27 cellular contexts compared by ENCODE assay signal in the genomic region with DNA sequence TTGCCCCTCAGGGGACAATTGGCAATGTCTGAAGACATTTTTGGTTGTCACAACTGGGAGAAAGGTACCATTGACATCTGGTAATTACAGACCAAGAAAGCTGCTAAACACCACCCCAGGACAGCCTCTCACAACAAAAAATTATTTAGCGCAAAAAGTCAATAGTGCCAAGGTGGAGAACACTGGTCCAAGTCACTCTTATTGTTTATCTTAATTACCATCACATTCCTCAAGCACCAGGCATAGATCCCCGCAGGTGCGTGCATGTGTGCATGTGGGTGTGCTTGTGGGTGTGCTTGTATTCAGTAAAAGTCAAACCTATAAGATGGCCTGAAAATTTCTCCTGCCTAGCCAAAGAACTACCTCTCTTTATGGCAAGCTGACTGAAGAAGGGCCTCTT.
"Had no signal": no experiment of that assay in that cellular context is flagged by ENCODE, and none has a peak within 500 bp of the region (broad histone marks: within the 10 kb centered on the region; RNA-seq: fewer than 3 reads in every experiment).

No MANE protein-coding gene starts in this region.

- H3K27ac Mint-ChIP-seq: memory B cell; naive B cell; natural killer cell treated with Interleukin-12 subunit alpha and Interleukin-12 subunit beta and Interleukin-15 and Interleukin-18, amount 100 ng/mL, for 72 hours; progenitor cell of endocrine pancreas; stimulated activated naive B cell treated with anti-CD40 and anti-IgM and Interleukin-4, amounts not matched to agents 10 μg/mL and 1 μg/mL and 100 μg/mL, for 72 hours; stimulated activated naive CD8-positive, alpha-beta T cell treated with anti-CD3 and anti-CD28 coated beads, Interleukin-15, Interleukin-2, amounts not matched to agents 100 ng/mL and 50 ng/mL, for 24 hours had no signal

- H3K36me3 ChIP-seq: gastrocnemius medialis, lower lobe of right lung, neutrophil, right lobe of liver, thoracic aorta, tibial nerve had no signal

- H2AFZ ChIP-seq: hepatocyte, parathyroid adenoma had no signal

- ATAC-seq: esophagus mucosa; gastrocnemius medialis; left ventricle myocardium superior; lower lobe of right lung; mucosa of descending colon; natural killer cell treated with Interleukin-12 subunit alpha and Interleukin-12 subunit beta and Interleukin-15 and Interleukin-18, amount 100 ng/mL, for 72 hours; right lobe of liver; stimulated activated naive B cell treated with anti-CD40 and anti-IgM and Interleukin-4, amounts not matched to agents 10 μg/mL and 1 μg/mL and 100 μg/mL, for 72 hours had no signal

- H3K4me1 ChIP-seq: lower lobe of right lung, parathyroid adenoma, right lobe of liver, tibial nerve had no signal

- FAIRE-seq: colon, small intestine had no signal

- H3K27ac ChIP-seq: dorsolateral prefrontal cortex, gastrocnemius medialis, hepatocyte, lower lobe of right lung, neutrophil, parathyroid adenoma, right lobe of liver, thoracic aorta, tibial nerve had no signal

- H3K4me3 Mint-ChIP-seq: memory B cell; naive B cell; natural killer cell treated with Interleukin-12 subunit alpha and Interleukin-12 subunit beta and Interleukin-15 and Interleukin-18, amount 100 ng/mL, for 72 hours; neural crest cell; stimulated activated naive B cell treated with anti-CD40 and anti-IgM and Interleukin-4, amounts not matched to agents 10 μg/mL and 1 μg/mL and 100 μg/mL, for 72 hours; stimulated activated naive CD8-positive, alpha-beta T cell treated with anti-CD3 and anti-CD28 coated beads, Interleukin-15, Interleukin-2, amounts not matched to agents 100 ng/mL and 50 ng/mL, for 24 hours had no signal

- H3K9me3 Mint-ChIP-seq: memory B cell; natural killer cell treated with Interleukin-12 subunit alpha and Interleukin-12 subunit beta and Interleukin-15 and Interleukin-18, amount 100 ng/mL, for 72 hours; neural crest cell; stimulated activated naive B cell treated with anti-CD40 and anti-IgM and Interleukin-4, amounts not matched to agents 10 μg/mL and 1 μg/mL and 100 μg/mL, for 72 hours; stimulated activated naive CD8-positive, alpha-beta T cell treated with anti-CD3 and anti-CD28 coated beads, Interleukin-15, Interleukin-2, amounts not matched to agents 100 ng/mL and 50 ng/mL, for 24 hours had no signal

- DNase-seq: dorsolateral prefrontal cortex; effector CD4-positive, alpha-beta T cell; foreskin fibroblast; gastrocnemius medialis; head of caudate nucleus; kidney glomerular epithelial cell; left ventricle myocardium superior; lower lobe of right lung; mucosa of descending colon; naive B cell; right lobe of liver; small intestine; stimulated activated CD4-positive, alpha-beta T cell treated with anti-CD3 and anti-CD28 coated beads, Interleukin-15, amount 100 ng/mL, for 24 hours; stimulated activated CD4-positive, alpha-beta T cell treated with anti-CD3 and anti-CD28 coated beads, Interleukin-2, amount 100 ng/mL, for 48 hours; stimulated activated naive B cell treated with anti-CD40 and anti-IgM and Interleukin-4, amounts not matched to agents 10 μg/mL and 1 μg/mL and 100 μg/mL, for 72 hours had no signal

- H3K9me3 ChIP-seq: gastrocnemius medialis, lower lobe of right lung, mucosa of descending colon, neutrophil, right lobe of liver, thoracic aorta had no signal

- H3K79me2 ChIP-seq: hepatocyte, parathyroid adenoma had no signal

- H3K27me3 ChIP-seq: dorsolateral prefrontal cortex, gastrocnemius medialis, hepatocyte, neutrophil, right lobe of liver, tibial nerve had no signal

- H3K4me3 ChIP-seq: dorsolateral prefrontal cortex, gastrocnemius medialis, hepatocyte, lower lobe of right lung, mucosa of descending colon, right lobe of liver, thoracic aorta, tibial nerve had no signal

- H3K9ac ChIP-seq: parathyroid adenoma had no signal

- H3K36me3 Mint-ChIP-seq: memory B cell; naive B cell; natural killer cell treated with Interleukin-12 subunit alpha and Interleukin-12 subunit beta and Interleukin-15 and Interleukin-18, amount 100 ng/mL, for 72 hours; stimulated activated naive B cell treated with anti-CD40 and anti-IgM and Interleukin-4, amounts not matched to agents 10 μg/mL and 1 μg/mL and 100 μg/mL, for 72 hours had no signal

- H3K4me1 Mint-ChIP-seq: memory B cell; naive B cell; neural crest cell; stimulated activated naive B cell treated with anti-CD40 and anti-IgM and Interleukin-4, amounts not matched to agents 10 μg/mL and 1 μg/mL and 100 μg/mL, for 72 hours had no signal

- H3K27me3 Mint-ChIP-seq: memory B cell; natural killer cell treated with Interleukin-12 subunit alpha and Interleukin-12 subunit beta and Interleukin-15 and Interleukin-18, amount 100 ng/mL, for 72 hours; progenitor cell of endocrine pancreas; stimulated activated naive B cell treated with anti-CD40 and anti-IgM and Interleukin-4, amounts not matched to agents 10 μg/mL and 1 μg/mL and 100 μg/mL, for 72 hours; stimulated activated naive CD8-positive, alpha-beta T cell treated with anti-CD3 and anti-CD28 coated beads, Interleukin-15, Interleukin-2, amounts not matched to agents 100 ng/mL and 50 ng/mL, for 24 hours had no signal

- H3K4me2 ChIP-seq: hepatocyte had no signal
